8 cellular contexts compared by ENCODE assay signal in genomic region chr6:27836080-27836782, GRCh38.
DNase-seq lines count a peak whose midpoint lies in the region; TF ChIP-seq lines count a peak whose summit lies in the region.

No MANE protein-coding gene starts in this region.

- TF ChIP-seq POLR2A in prostate gland (IDR thresholded peaks at IDR 0.05) = no peak

- H3K4me3 Mint-ChIP-seq in activated naive CD4-positive, alpha-beta T cell treated with anti-CD3 and anti-CD28 coated beads, Interleukin-2, amount 10 ng/mL, durations not matched to agents 7 days and 5 days = no peak overlapping the region

- no peaks in the 10 kb centered on the region for H3K9me3 ChIP-seq in prostate gland

- H3K36me3 ChIP-seq in GM06990 (ENCODE audit: control insufficient read depth, insufficient read depth, low read length) = no peaks in the 10 kb centered on the region
- no peaks in the 10 kb centered on the region for H3K36me3 ChIP-seq in prostate gland

- TF ChIP-seq CTCF in GM06990 (IDR thresholded peaks at IDR 0.05; ENCODE audit: insufficient read depth, low read length, poor library complexity, severe bottlenecking) = no peak
- TF ChIP-seq CTCF in prostate gland (IDR thresholded peaks at IDR 0.05) = no peak

- H3K27me3 ChIP-seq in GM06990 (replicated peaks; ENCODE audit: control insufficient read depth, insufficient read depth, low read length) = no peaks in the 10 kb centered on the region
- no peaks in the 10 kb centered on the region for H3K27me3 ChIP-seq in prostate gland (replicated peaks; ENCODE audit: insufficient read depth)

- H3K4me3 ChIP-seq in GM06990 (replicated peaks; ENCODE audit: low read depth, low read length) (peak overlapping the region; percentile 66), prostate gland (peak overlapping the region; percentile 57 to 69)

- no peaks in the 10 kb centered on the region for H3K9me3 Mint-ChIP-seq in activated naive CD4-positive, alpha-beta T cell treated with anti-CD3 and anti-CD28 coated beads, Interleukin-2, amount 10 ng/mL, durations not matched to agents 7 days and 5 days

- intact Hi-C loops in prostate gland (cut with DNase I) = loop anchor here (5.0 kb wide), 1 partner anchor 36 kb away; a partner anchor contains a TSS

- WGBS in prostate gland = 20% methylated on average over 3 of the region's 3 CpGs

- H3K27me3 Mint-ChIP-seq in activated naive CD4-positive, alpha-beta T cell treated with anti-CD3 and anti-CD28 coated beads, Interleukin-2, amount 10 ng/mL, durations not matched to agents 7 days and 5 days = no peaks in the 10 kb centered on the region

- H3K4me1 Mint-ChIP-seq in activated naive CD4-positive, alpha-beta T cell treated with anti-CD3 and anti-CD28 coated beads, Interleukin-2, amount 10 ng/mL, durations not matched to agents 7 days and 5 days = peaks cover 45% of the 10 kb centered on the region

- CTCF ChIA-PET in activated naive CD4-positive, alpha-beta T cell treated with anti-CD3 and anti-CD28 coated beads, Interleukin-2, amount 10 ng/mL, durations not matched to agents 7 days and 5 days (lab: Charles Lee) = interaction anchor here (0.6 to 2.5 kb wide), 7 partner anchors 11 to 57 kb away, joined by 3 to 13 read pairs (median 3); a partner anchor contains a TSS

- H3K36me3 Mint-ChIP-seq in activated naive CD4-positive, alpha-beta T cell treated with anti-CD3 and anti-CD28 coated beads, Interleukin-2, amount 10 ng/mL, durations not matched to agents 7 days and 5 days = peaks cover 18% of the 10 kb centered on the region

- H3K27ac ChIP-seq in epithelial cell of prostate (peak overlapping the region; percentile 91), prostate gland (peak overlapping the region; percentile 94 to 97)

- H3K4me1 ChIP-seq in prostate gland (replicated peaks) = peaks cover 13% of the 10 kb centered on the region

- no peak overlapping the region for H3K27ac Mint-ChIP-seq in activated naive CD4-positive, alpha-beta T cell treated with anti-CD3 and anti-CD28 coated beads, Interleukin-2, amount 10 ng/mL, durations not matched to agents 7 days and 5 days

- DNase-seq in GM06990 (ENCODE audit: extremely low read depth, insufficient read length) (no peak), NCI-H446 treated with DMSO at 0.1 percent for 48 hours (lab: John Stamatoyannopoulos, UW) (peak; percentile 49), epithelial cell of prostate (ENCODE audit: low read depth, low spot score) (no peak), prostate gland (ENCODE audit: low spot score) (no peak), NCI-H1694 treated with DMSO at 0.1 percent for 48 hours (lab: John Stamatoyannopoulos, UW) (no peak), AG20443 (ENCODE audit: low spot score) (no peak)
- no peak for DNase-seq in stimulated activated naive CD4-positive, alpha-beta T cell treated with Interleukin-2 at 50 U/mL for 16 hours (lab: John Stamatoyannopoulos, UW)
- no peak for DNase-seq in activated naive CD4-positive, alpha-beta T cell treated with anti-CD3 and anti-CD28 coated beads, Interleukin-2, amount 10 ng/mL, durations not matched to agents 7 days and 5 days
